ENCODE assay signal across 1 cellular context in the genomic region with DNA sequence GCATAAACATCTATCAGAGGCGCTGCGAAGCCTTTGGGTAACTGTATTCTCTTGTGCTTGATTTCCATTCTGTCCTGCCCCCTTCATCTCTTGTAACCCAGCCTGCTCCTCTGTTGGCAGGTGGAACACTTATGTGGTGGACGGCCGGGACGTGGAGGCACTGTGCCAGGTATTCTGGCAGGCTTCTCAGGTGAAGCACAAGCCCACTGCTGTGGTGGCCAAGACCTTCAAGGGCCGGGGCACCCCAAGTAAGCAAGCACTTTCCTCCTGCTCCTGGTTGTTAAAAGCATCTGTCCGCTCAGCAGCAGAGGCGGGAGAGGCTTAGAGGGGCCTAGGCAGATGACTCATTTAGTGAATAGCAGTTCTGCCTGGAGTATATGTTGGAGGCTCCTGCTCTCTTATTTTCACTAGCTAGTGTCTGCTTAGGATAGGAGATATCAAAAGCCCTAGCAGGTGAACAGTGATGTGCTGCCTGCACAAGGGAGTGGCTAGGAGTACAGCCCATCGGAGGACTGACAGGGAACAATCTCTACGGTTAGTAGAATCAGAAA.
TF ChIP-seq lines count a peak whose summit lies in the region.

No MANE protein-coding gene starts in this region.

TF ChIP-seq in K562, 482 proteins besides CTCF, POLR2A, EP300 and RAD21:
- TF ChIP-seq ZNF77 (CRISPR knock-in tag; IDR thresholded peaks at IDR 0.05) (no peak), SMARCC2 (IDR thresholded peaks at IDR 0.05; ENCODE audit: low read depth) (no peak), HSF4 (CRISPR knock-in tag; IDR thresholded peaks at IDR 0.05; ENCODE audit: borderline replicate concordance) (no peak), FUS (optimal IDR thresholded peaks at IDR 0.05; ENCODE audit: low read depth, low read length) (no peak), ARID1B (IDR thresholded peaks at IDR 0.05) (no peak), SFPQ (IDR thresholded peaks at IDR 0.05; ENCODE audit: low read depth, low read length) (no peak), JUND (IDR thresholded peaks at IDR 0.05; ENCODE audit: borderline replicate concordance, low read depth, low read length) (peak; percentile 45; the same call in 1 of the 2 replicates), JUND (tag; IDR thresholded peaks at IDR 0.05; ENCODE audit: borderline replicate concordance, low read depth, low read length) (no peak)
- TF ChIP-seq, protein P1, sequence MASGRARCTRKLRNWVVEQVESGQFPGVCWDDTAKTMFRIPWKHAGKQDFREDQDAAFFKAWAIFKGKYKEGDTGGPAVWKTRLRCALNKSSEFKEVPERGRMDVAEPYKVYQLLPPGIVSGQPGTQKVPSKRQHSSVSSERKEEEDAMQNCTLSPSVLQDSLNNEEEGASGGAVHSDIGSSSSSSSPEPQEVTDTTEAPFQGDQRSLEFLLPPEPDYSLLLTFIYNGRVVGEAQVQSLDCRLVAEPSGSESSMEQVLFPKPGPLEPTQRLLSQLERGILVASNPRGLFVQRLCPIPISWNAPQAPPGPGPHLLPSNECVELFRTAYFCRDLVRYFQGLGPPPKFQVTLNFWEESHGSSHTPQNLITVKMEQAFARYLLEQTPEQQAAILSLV (tag; IDR thresholded peaks at IDR 0.05), result no peak
- TF ChIP-seq, protein P2, sequence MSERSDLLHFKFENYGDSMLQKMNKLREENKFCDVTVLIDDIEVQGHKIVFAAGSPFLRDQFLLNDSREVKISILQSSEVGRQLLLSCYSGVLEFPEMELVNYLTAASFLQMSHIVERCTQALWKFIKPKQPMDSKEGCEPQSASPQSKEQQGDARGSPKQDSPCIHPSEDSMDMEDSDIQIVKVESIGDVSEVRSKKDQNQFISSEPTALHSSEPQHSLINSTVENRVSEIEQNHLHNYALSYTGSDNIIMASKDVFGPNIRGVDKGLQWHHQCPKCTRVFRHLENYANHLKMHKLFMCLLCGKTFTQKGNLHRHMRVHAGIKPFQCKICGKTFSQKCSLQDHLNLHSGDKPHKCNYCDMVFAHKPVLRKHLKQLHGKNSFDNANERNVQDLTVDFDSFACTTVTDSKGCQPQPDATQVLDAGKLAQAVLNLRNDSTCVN (CRISPR knock-in tag; IDR thresholded peaks at IDR 0.05), result no peak
- TF ChIP-seq, protein P3, sequence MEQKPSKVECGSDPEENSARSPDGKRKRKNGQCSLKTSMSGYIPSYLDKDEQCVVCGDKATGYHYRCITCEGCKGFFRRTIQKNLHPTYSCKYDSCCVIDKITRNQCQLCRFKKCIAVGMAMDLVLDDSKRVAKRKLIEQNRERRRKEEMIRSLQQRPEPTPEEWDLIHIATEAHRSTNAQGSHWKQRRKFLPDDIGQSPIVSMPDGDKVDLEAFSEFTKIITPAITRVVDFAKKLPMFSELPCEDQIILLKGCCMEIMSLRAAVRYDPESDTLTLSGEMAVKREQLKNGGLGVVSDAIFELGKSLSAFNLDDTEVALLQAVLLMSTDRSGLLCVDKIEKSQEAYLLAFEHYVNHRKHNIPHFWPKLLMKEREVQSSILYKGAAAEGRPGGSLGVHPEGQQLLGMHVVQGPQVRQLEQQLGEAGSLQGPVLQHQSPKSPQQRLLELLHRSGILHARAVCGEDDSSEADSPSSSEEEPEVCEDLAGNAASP (IDR thresholded peaks at IDR 0.05), result no peak
- TF ChIP-seq, protein P4, sequence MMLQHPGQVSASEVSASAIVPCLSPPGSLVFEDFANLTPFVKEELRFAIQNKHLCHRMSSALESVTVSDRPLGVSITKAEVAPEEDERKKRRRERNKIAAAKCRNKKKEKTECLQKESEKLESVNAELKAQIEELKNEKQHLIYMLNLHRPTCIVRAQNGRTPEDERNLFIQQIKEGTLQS (IDR thresholded peaks at IDR 0.05), result 0 out of 2 replicates have a peak, but pooled peaks have one; percentile 10
- TF ChIP-seq, protein P4 (CRISPR knock-in tag; conservative IDR thresholded peaks at IDR 0.05), result no peak
